Comparison of ENCODE assay signal across 1 cellular context in the genomic region with DNA sequence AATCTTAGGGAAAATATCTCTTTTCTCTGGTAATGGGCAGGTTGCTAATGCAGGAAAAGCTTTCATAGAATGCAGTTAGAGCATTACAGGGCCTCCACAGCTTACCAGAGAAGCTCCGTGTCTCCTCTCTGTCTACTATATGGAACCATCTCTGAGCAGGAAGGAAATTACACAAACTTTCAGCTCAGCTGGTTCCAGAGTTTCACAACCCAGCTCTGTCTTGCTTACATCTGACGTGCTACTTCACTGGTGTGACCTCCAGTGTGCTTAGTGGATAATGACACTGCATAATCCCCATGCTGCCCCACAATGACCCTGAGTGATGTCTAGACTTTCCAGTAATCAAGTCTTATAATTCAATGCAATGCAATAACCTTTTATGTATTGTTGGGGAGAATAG.
A peak's percentile ranks its signal among the peaks of the same experiment; 100 is the strongest.
TF ChIP-seq lines count a peak whose summit lies in the region.

No MANE protein-coding gene starts in this region.

TF ChIP-seq in K562, 482 proteins besides CTCF, POLR2A, EP300 and RAD21 (continued from another document):
- TF ChIP-seq, protein P1, sequence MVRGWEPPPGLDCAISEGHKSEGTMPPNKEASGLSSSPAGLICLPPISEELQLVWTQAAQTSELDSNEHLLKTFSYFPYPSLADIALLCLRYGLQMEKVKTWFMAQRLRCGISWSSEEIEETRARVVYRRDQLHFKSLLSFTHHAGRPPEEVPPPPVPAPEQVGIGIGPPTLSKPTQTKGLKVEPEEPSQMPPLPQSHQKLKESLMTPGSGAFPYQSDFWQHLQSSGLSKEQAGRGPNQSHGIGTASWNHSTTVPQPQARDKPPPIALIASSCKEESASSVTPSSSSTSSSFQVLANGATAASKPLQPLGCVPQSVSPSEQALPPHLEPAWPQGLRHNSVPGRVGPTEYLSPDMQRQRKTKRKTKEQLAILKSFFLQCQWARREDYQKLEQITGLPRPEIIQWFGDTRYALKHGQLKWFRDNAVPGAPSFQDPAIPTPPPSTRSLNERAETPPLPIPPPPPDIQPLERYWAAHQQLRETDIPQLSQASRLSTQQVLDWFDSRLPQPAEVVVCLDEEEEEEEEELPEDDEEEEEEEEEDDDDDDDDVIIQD (CRISPR knock-in tag; IDR thresholded peaks at IDR 0.05), result no peak
- TF ChIP-seq LCOR (CRISPR knock-in tag; IDR thresholded peaks at IDR 0.05) (no peak), RFX7 (CRISPR knock-in tag; IDR thresholded peaks at IDR 0.05) (no peak), NFYB (IDR thresholded peaks at IDR 0.05; ENCODE audit: extremely low read depth, insufficient read length) (no peak), SMARCB1 (IDR thresholded peaks at IDR 0.05; ENCODE audit: insufficient read length, low read depth) (no peak), SRSF1 (IDR thresholded peaks at IDR 0.05; ENCODE audit: low read depth, low read length) (no peak), NCOA1 (IDR thresholded peaks at IDR 0.05; ENCODE audit: low read depth) (no peak), ZSCAN29 (IDR thresholded peaks at IDR 0.05) (no peak), HMG20A (CRISPR knock-in tag; conservative IDR thresholded peaks at IDR 0.05) (no peak), ZNF696 (CRISPR knock-in tag; conservative IDR thresholded peaks at IDR 0.05) (no peak), CBX1 (IDR thresholded peaks at IDR 0.05; ENCODE audit: low read depth) (no peak), GATAD2A (IDR thresholded peaks at IDR 0.05) (no peak), STAT5A (IDR thresholded peaks at IDR 0.05; ENCODE audit: borderline replicate concordance, low read length) (no peak), ZNF707 (CRISPR knock-in tag; conservative IDR thresholded peaks at IDR 0.05) (no peak), ZNF507 (tag; conservative IDR thresholded peaks at IDR 0.05) (no peak), RBM15 (IDR thresholded peaks at IDR 0.05; ENCODE audit: insufficient read depth, low read length) (no peak), ZNF384 (IDR thresholded peaks at IDR 0.05; ENCODE audit: low read depth, low read length) (no peak), PRMT5 (CRISPR knock-in tag; IDR thresholded peaks at IDR 0.05) (no peak), L3MBTL2 (IDR thresholded peaks at IDR 0.05) (no peak), SMAD4 (CRISPR knock-in tag; conservative IDR thresholded peaks at IDR 0.05) (0 out of 2 replicates have a peak, but pooled peaks have one; percentile 17), MEF2D (tag; conservative IDR thresholded peaks at IDR 0.05; ENCODE audit: low read depth) (no peak)
- TF ChIP-seq, protein P2, sequence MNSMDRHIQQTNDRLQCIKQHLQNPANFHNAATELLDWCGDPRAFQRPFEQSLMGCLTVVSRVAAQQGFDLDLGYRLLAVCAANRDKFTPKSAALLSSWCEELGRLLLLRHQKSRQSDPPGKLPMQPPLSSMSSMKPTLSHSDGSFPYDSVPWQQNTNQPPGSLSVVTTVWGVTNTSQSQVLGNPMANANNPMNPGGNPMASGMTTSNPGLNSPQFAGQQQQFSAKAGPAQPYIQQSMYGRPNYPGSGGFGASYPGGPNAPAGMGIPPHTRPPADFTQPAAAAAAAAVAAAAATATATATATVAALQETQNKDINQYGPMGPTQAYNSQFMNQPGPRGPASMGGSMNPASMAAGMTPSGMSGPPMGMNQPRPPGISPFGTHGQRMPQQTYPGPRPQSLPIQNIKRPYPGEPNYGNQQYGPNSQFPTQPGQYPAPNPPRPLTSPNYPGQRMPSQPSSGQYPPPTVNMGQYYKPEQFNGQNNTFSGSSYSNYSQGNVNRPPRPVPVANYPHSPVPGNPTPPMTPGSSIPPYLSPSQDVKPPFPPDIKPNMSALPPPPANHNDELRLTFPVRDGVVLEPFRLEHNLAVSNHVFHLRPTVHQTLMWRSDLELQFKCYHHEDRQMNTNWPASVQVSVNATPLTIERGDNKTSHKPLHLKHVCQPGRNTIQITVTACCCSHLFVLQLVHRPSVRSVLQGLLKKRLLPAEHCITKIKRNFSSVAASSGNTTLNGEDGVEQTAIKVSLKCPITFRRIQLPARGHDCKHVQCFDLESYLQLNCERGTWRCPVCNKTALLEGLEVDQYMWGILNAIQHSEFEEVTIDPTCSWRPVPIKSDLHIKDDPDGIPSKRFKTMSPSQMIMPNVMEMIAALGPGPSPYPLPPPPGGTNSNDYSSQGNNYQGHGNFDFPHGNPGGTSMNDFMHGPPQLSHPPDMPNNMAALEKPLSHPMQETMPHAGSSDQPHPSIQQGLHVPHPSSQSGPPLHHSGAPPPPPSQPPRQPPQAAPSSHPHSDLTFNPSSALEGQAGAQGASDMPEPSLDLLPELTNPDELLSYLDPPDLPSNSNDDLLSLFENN (IDR thresholded peaks at IDR 0.05; ENCODE audit: low read depth in 2 of 2, low read length in 2 of 2), result no peak
- TF ChIP-seq, protein P3, sequence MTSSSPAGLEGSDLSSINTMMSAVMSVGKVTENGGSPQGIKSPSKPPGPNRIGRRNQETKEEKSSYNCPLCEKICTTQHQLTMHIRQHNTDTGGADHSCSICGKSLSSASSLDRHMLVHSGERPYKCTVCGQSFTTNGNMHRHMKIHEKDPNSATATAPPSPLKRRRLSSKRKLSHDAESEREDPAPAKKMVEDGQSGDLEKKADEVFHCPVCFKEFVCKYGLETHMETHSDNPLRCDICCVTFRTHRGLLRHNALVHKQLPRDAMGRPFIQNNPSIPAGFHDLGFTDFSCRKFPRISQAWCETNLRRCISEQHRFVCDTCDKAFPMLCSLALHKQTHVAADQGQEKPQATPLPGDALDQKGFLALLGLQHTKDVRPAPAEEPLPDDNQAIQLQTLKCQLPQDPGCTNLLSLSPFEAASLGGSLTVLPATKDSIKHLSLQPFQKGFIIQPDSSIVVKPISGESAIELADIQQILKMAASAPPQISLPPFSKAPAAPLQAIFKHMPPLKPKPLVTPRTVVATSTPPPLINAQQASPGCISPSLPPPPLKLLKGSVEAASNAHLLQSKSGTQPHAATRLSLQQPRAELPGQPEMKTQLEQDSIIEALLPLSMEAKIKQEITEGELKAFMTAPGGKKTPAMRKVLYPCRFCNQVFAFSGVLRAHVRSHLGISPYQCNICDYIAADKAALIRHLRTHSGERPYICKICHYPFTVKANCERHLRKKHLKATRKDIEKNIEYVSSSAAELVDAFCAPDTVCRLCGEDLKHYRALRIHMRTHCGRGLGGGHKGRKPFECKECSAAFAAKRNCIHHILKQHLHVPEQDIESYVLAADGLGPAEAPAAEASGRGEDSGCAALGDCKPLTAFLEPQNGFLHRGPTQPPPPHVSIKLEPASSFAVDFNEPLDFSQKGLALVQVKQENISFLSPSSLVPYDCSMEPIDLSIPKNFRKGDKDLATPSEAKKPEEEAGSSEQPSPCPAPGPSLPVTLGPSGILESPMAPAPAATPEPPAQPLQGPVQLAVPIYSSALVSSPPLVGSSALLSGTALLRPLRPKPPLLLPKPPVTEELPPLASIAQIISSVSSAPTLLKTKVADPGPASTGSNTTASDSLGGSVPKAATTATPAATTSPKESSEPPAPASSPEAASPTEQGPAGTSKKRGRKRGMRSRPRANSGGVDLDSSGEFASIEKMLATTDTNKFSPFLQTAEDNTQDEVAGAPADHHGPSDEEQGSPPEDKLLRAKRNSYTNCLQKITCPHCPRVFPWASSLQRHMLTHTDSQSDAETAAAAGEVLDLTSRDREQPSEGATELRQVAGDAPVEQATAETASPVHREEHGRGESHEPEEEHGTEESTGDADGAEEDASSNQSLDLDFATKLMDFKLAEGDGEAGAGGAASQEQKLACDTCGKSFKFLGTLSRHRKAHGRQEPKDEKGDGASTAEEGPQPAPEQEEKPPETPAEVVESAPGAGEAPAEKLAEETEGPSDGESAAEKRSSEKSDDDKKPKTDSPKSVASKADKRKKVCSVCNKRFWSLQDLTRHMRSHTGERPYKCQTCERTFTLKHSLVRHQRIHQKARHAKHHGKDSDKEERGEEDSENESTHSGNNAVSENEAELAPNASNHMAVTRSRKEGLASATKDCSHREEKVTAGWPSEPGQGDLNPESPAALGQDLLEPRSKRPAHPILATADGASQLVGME (CRISPR knock-in tag; IDR thresholded peaks at IDR 0.05), result no peak
